In genomic region chrX:131441033-131441432, GRCh38 we compare ENCODE assay signal across 16 cellular contexts.
DNase-seq lines count a peak whose midpoint lies in the region; ATAC-seq, FAIRE-seq and TF ChIP-seq lines count a peak whose summit lies in the region.
"Had no signal": no experiment of that assay in that cellular context is flagged by ENCODE, and none has a peak within 500 bp of the region (broad histone marks: within the 10 kb centered on the region; RNA-seq: fewer than 3 reads in every experiment).

No MANE protein-coding gene starts in this region.

- no peaks in the 10 kb centered on the region for H3K36me3 ChIP-seq in pancreas
- H3K36me3 ChIP-seq: BLaER1 treated with 17β-estradiol and CSF1 and Interleukin-3, amounts not matched to agents 10 nM and 100 nM had no signal

- H3K4me3 ChIP-seq in fibroblast of mammary gland (ENCODE audit: control insufficient read depth, low read depth, low read length) (no peak overlapping the region), pancreas (no peak overlapping the region)
- H3K4me3 ChIP-seq: BLaER1 treated with 17β-estradiol and CSF1 and Interleukin-3, amounts not matched to agents 10 nM and 100 nM had no signal

- H3K27ac ChIP-seq in pancreas, result no peak overlapping the region
- H3K27ac ChIP-seq: BLaER1 treated with 17β-estradiol and CSF1 and Interleukin-3, amounts not matched to agents 10 nM and 100 nM had no signal

- no peaks in the 10 kb centered on the region for H3K9me3 ChIP-seq in pancreas

- DNase-seq in Daoy (ENCODE audit: low read depth), result peak; percentile 16
- DNase-seq in M059J (ENCODE audit: low read depth), result peak; percentile 3
- DNase-seq in fibroblast of mammary gland (ENCODE audit: low read depth), result peak; percentile 0
- no peak for DNase-seq in pancreas
- DNase-seq in ACHN, result no peak
- DNase-seq in left ventricle myocardium superior, result no peak
- no peak for DNase-seq in iPS-NIHi7 (ENCODE audit: extremely low spot score)
- DNase-seq: CD8-positive, alpha-beta memory T cell; DMS79; HCEC 1CT; KG1; NCI-H1417 treated with DMSO at 0.1 percent for 48 hours; NCI-H187 treated with DMSO at 0.1 percent for 48 hours; NCI-H345; NCI-H524 treated with DMSO at 0.1 percent for 48 hours had no signal

- in situ Hi-C loops in ACHN (cut with HindIII; ENCODE audit: low pct_ligation_motif_present, low pct_unique_long_range_greater_than_20kb, low sequenced_read_pairs), result no loop called here

- peaks cover 0 to 5% (median 2%) of the 10 kb centered on the region in 4 donors for H3K27me3 ChIP-seq in pancreas

- H3K4me1 ChIP-seq in pancreas, result no peaks in the 10 kb centered on the region
- H3K4me1 ChIP-seq: BLaER1 treated with 17β-estradiol and CSF1 and Interleukin-3, amounts not matched to agents 10 nM and 100 nM had no signal

- no peak for TF ChIP-seq CTCF in fibroblast of mammary gland (conservative IDR thresholded peaks at IDR 0.05; ENCODE audit: control insufficient read depth, insufficient read depth, low read depth, low read length)
- no peak for TF ChIP-seq CTCF in pancreas (IDR thresholded peaks at IDR 0.05)

- intact Hi-C loops in pancreas (cut with DNase I) (no loop called here), left ventricle myocardium superior (cut with micrococcal nuclease) (no loop called here)

- FAIRE-seq in pancreas (lab: Jason Lieb, UNC), result no peak

- ATAC-seq in pancreas (peak in 3 of 4 donors; percentile 69 to 77 (median 73)), left ventricle myocardium superior (no peak)

- 40 to 46% methylated on average over 2 of the region's 2 CpGs for WGBS in pancreas, 2 donors

Comparison
In these comparisons a context has a peak if more than half of its experiments do, and no peak if none do; other contexts are left out.
1. DNase-seq: peak in Daoy (single experiment), M059J (single experiment) and fibroblast of mammary gland (single experiment); none in pancreas (0 of 6), ACHN (single experiment), left ventricle myocardium superior (single experiment) and iPS-NIHi7 (single experiment).